In the genomic region with DNA sequence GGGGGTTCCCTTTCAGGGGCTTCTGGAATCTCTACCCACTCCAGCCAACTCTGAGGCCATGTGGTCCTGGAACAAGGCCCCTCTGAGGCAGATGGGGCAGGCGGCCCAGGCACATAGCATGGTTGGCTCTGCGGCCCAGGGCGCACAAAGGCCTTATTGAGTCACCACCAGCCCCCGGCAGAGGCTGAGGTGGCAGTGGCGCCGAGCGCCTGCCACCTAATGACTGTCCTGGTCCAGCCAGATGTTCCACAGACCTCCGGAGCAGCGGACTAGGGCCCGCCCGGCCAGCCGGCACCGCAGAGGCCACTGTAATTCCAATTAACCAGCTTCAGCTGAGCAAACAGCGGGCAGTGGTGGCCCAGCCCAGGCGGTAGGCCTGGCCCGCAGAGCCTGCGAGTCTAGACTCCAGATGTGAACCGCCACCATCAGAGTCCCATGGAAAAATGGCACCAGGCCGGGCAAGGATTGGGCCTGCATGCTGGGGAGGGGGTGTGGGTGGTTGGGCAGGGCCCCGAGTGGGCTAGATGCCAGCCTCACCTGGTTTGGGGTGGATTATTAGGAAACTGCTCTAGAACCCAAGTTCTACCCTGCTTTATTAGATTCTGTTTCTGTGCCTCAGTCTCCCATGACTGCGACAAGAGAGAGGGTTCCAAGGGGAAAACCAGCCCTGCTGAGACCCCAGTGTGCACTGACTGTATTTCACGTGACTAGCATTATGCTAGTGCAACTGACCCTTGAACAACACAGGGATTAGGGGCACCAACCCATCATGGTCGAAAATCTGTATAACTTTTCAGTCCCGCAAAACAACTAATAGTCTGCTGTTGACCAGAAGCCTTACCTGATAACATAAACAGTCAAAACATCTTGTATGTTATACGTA, we compare ENCODE assay signal across 9 cellular contexts. TPM values are rescaled to one million over a fixed set of nuclear protein-coding genes. Genes with fewer than 3 reads are reported as not detected.
DNase-seq lines count a peak whose midpoint lies in the region; ATAC-seq and TF ChIP-seq lines count a peak whose summit lies in the region.
"Had no signal": no experiment of that assay in that cellular context is flagged by ENCODE, and none has a peak within 500 bp of the region (broad histone marks: within the 10 kb centered on the region; RNA-seq: fewer than 3 reads in every experiment).

No MANE protein-coding gene starts in this region.

- H3K4me3 ChIP-seq in left lung: no peak overlapping the region
- no peak overlapping the region for H3K4me3 ChIP-seq in subcutaneous abdominal adipose tissue (ENCODE audit: low read depth in 1 of 5, low read length in 5 of 5)

- H3K9me3 ChIP-seq in left lung (no peaks in the 10 kb centered on the region), subcutaneous abdominal adipose tissue (ENCODE audit: control insufficient read depth in 5 of 5, low read length in 5 of 5) (no peaks in the 10 kb centered on the region)

- H3K27me3 ChIP-seq in left lung (no peaks in the 10 kb centered on the region), subcutaneous abdominal adipose tissue (ENCODE audit: control insufficient read depth in 5 of 5, insufficient read depth in 4 of 5, low read length in 5 of 5) (no peaks in the 10 kb centered on the region)

- H3K27ac ChIP-seq in left lung (peak overlapping the region; percentile 63 to 96), subcutaneous abdominal adipose tissue (ENCODE audit: low read depth, low read length) (peak overlapping the region; percentile 98)

- H3K27me3 Mint-ChIP-seq in activated CD4-positive, alpha-beta T cell treated with anti-CD3 and anti-CD28 coated beads, Interleukin-2, amount 10 ng/mL, durations not matched to agents 7 days and 5 days: no peaks in the 10 kb centered on the region
- H3K27me3 Mint-ChIP-seq in WTC11 (ENCODE audit: low read depth): no peaks in the 10 kb centered on the region

- intact Hi-C loops in left lung (cut with DNase I): no loop called here

- peak overlapping the region; percentile 86 for H3K4me3 Mint-ChIP-seq in activated CD4-positive, alpha-beta T cell treated with anti-CD3 and anti-CD28 coated beads, Interleukin-2, amount 10 ng/mL, durations not matched to agents 7 days and 5 days
- H3K4me3 Mint-ChIP-seq in WTC11: peak overlapping the region; percentile 16; the same call in 1 of the 2 replicates

- DNase-seq in activated CD4-positive, alpha-beta T cell treated with anti-CD3 and anti-CD28 coated beads, Interleukin-2, amount 10 ng/mL, durations not matched to agents 7 days and 5 days: no peak
- DNase-seq in activated CD4-positive, alpha-beta T cell treated with anti-CD3 and anti-CD28 coated beads for 4 hours: no peak
- DNase-seq in WTC11 (ENCODE audit: low spot score): no peak
- no peak for DNase-seq in left lung
- DNase-seq in GM13977 (ENCODE audit: low spot score): no peak
- no peak for DNase-seq in NCI-H1092 (lab: John Stamatoyannopoulos, UW)
- no peak for DNase-seq in DMS153 treated with DMSO at 0.1 percent for 48 hours (lab: John Stamatoyannopoulos, UW; ENCODE audit: unreplicated experiment)

- in situ Hi-C loops in GM13977 (cut with MboI; ENCODE audit: low pct_unique_long_range_greater_than_20kb, low sequenced_read_pairs, unreplicated experiment): no loop called here

- H3K4me1 ChIP-seq in left lung: peaks cover 13 to 72% of the 10 kb centered on the region in 2 donors
- H3K4me1 ChIP-seq in subcutaneous abdominal adipose tissue (ENCODE audit: control insufficient read depth in 5 of 5, insufficient read depth in 5 of 5, low read length in 5 of 5): peaks cover 8 to 49% (median 41%) of the 10 kb centered on the region in 5 donors

- POLR2A ChIA-PET in activated CD4-positive, alpha-beta T cell treated with anti-CD3 and anti-CD28 coated beads, Interleukin-2, amount 10 ng/mL, durations not matched to agents 7 days and 5 days (lab: Charles Lee): no interaction called here
- POLR2A ChIA-PET in WTC11 (lab: Charles Lee): interaction anchor here (0.6 to 5.2 kb wide), 5 partner anchors 8 to 41 kb away, joined by 3 to 73 read pairs (median 11); partner anchors contain the start of gene ID1

- CTCF ChIA-PET in activated CD4-positive, alpha-beta T cell treated with anti-CD3 and anti-CD28 coated beads, Interleukin-2, amount 10 ng/mL, durations not matched to agents 7 days and 5 days (lab: Charles Lee): interaction anchor here (1.1 to 5.9 kb wide), 4 partner anchors 8 to 41 kb away, joined by 3 to 115 read pairs (median 40); no protein-coding TSS in a partner anchor
- CTCF ChIA-PET in WTC11 (lab: Charles Lee): interaction anchor here (1.0 to 15.0 kb wide), 6 partner anchors 8 to 40 kb away, joined by 3 to 927 read pairs (median 38); partner anchors contain the start of gene ID1

- peaks cover 36% of the 10 kb centered on the region for H3K4me1 Mint-ChIP-seq in activated CD4-positive, alpha-beta T cell treated with anti-CD3 and anti-CD28 coated beads, Interleukin-2, amount 10 ng/mL, durations not matched to agents 7 days and 5 days
- H3K4me1 Mint-ChIP-seq in WTC11: peaks cover 58% of the 10 kb centered on the region

- H3K27ac Mint-ChIP-seq in activated CD4-positive, alpha-beta T cell treated with anti-CD3 and anti-CD28 coated beads, Interleukin-2, amount 10 ng/mL, durations not matched to agents 7 days and 5 days: peak overlapping the region; percentile 11
- peak overlapping the region; percentile 72; the same call in 1 of the 2 replicates for H3K27ac Mint-ChIP-seq in WTC11

- peaks cover 0 to 51% of the 10 kb centered on the region in 2 donors for H3K36me3 ChIP-seq in left lung
- H3K36me3 ChIP-seq in subcutaneous abdominal adipose tissue (ENCODE audit: control insufficient read depth in 5 of 5, insufficient read depth in 5 of 5, low read length in 5 of 5): peaks cover 0 to 42% (median 19%) of the 10 kb centered on the region in 5 donors

- H3K9ac ChIP-seq in subcutaneous abdominal adipose tissue (ENCODE audit: low read length in 5 of 5): peak overlapping the region in 2 of 5 donors; percentile 27 to 32

- no peak for ATAC-seq in WTC11
- no peak for ATAC-seq in left lung
- ATAC-seq: left colon had no signal

- no peak for TF ChIP-seq CTCF in WTC11 (IDR thresholded peaks at IDR 0.05)
- no peak for TF ChIP-seq CTCF in left lung (IDR thresholded peaks at IDR 0.05)
- no peak for TF ChIP-seq CTCF in GM13977 (IDR thresholded peaks at IDR 0.05; ENCODE audit: extremely low read depth, insufficient read depth, missing control alignments)

- no peaks in the 10 kb centered on the region for H3K9me3 Mint-ChIP-seq in activated CD4-positive, alpha-beta T cell treated with anti-CD3 and anti-CD28 coated beads, Interleukin-2, amount 10 ng/mL, durations not matched to agents 7 days and 5 days
- no peaks in the 10 kb centered on the region for H3K9me3 Mint-ChIP-seq in WTC11

- H3K36me3 Mint-ChIP-seq in activated CD4-positive, alpha-beta T cell treated with anti-CD3 and anti-CD28 coated beads, Interleukin-2, amount 10 ng/mL, durations not matched to agents 7 days and 5 days (ENCODE audit: low read depth): peaks cover 12% of the 10 kb centered on the region
- 0 out of 2 replicates have a peak, but pooled peaks cover 3% of the 10 kb centered on the region for H3K36me3 Mint-ChIP-seq in WTC11

TF ChIP-seq in WTC11, 78 proteins besides CTCF, POLR2A, EP300 and RAD21 (continues in another document):
- TF ChIP-seq NR3C1 (CRISPR knock-in tag; conservative IDR thresholded peaks at IDR 0.05; ENCODE audit: low read depth) (no peak), JUN (CRISPR knock-in tag; IDR thresholded peaks at IDR 0.05) (no peak), CREB1 (CRISPR knock-in tag; IDR thresholded peaks at IDR 0.05) (no peak), HMGXB4 (CRISPR knock-in tag; IDR thresholded peaks at IDR 0.05) (no peak), ZNF512 (CRISPR knock-in tag; IDR thresholded peaks at IDR 0.05; ENCODE audit: borderline replicate concordance) (no peak), RELA (CRISPR knock-in tag; IDR thresholded peaks at IDR 0.05; ENCODE audit: borderline replicate concordance) (no peak)
- TF ChIP-seq, protein P1, sequence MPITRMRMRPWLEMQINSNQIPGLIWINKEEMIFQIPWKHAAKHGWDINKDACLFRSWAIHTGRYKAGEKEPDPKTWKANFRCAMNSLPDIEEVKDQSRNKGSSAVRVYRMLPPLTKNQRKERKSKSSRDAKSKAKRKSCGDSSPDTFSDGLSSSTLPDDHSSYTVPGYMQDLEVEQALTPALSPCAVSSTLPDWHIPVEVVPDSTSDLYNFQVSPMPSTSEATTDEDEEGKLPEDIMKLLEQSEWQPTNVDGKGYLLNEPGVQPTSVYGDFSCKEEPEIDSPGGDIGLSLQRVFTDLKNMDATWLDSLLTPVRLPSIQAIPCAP (CRISPR knock-in tag; IDR thresholded peaks at IDR 0.05): no peak

RNA-seq across cellular contexts. Expression of gene ID1, which starts 34.1 kb away (rescaled TPM):
- 1 to 10 TPM in 1 of 2 experiments, under 1 TPM in 1; 0.85 to 1.4 TPM for total RNA-seq in activated CD4-positive, alpha-beta T cell treated with anti-CD3 and anti-CD28 coated beads, Interleukin-2, amount 10 ng/mL, durations not matched to agents 7 days and 5 days
- total RNA-seq in WTC11 (2021) (88.8 to 158 TPM (median 149 TPM) in 3 replicates), left lung (100 to 1,000 TPM; 185 to 297 TPM)

RNA-seq across cellular contexts. Expression of gene HM13, which starts 56.7 kb away (rescaled TPM):
- 100 to 1,000 TPM; 137 to 146 TPM for total RNA-seq in activated CD4-positive, alpha-beta T cell treated with anti-CD3 and anti-CD28 coated beads, Interleukin-2, amount 10 ng/mL, durations not matched to agents 7 days and 5 days
- 93.3 to 103 TPM (median 101 TPM) in 3 replicates for total RNA-seq in WTC11 (2021)
- 100 to 1,000 TPM; 185 to 282 TPM for total RNA-seq in left lung

Comparison
In these comparisons a context has a peak if more than half of its experiments do, and no peak if none do; other contexts are left out.
1. RNA of gene ID1, which starts 34.1 kb away (total RNA-seq): 185 to 297 TPM in left lung and 88.8 to 158 TPM in WTC11; 0.85 to 1.4 TPM in activated CD4-positive, alpha-beta T cell treated with anti-CD3 and anti-CD28 coated beads, Interleukin-2, amount 10 ng/mL, durations not matched to agents 7 days and 5 days; every median in the first group is over 10 times any median in the second.